ENCODE assay signal across 8 cellular contexts in genomic region chr12:119667577-119668314, GRCh38. TPM values are rescaled to one million over a fixed set of nuclear protein-coding genes. Genes with fewer than 3 reads are reported as not detected.
DNase-seq lines count a peak whose midpoint lies in the region; ATAC-seq and TF ChIP-seq lines count a peak whose summit lies in the region.

A gene with protein sequence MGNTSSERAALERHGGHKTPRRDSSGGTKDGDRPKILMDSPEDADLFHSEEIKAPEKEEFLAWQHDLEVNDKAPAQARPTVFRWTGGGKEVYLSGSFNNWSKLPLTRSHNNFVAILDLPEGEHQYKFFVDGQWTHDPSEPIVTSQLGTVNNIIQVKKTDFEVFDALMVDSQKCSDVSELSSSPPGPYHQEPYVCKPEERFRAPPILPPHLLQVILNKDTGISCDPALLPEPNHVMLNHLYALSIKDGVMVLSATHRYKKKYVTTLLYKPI (plus strand): TSS chr12:119668133. CDS start chr12:119668245, 112 bp downstream.

- no peaks in the 10 kb centered on the region for H3K9me3 Mint-ChIP-seq in chondrocyte (ENCODE audit: low read depth)

- H3K4me3 Mint-ChIP-seq in chondrocyte (ENCODE audit: unreplicated experiment): peak within 1 kb of the TSS; percentile 87

- peak within 1 kb of the TSS; percentile 47 for H3K27ac Mint-ChIP-seq in chondrocyte (ENCODE audit: unreplicated experiment)

- TF ChIP-seq POLR2A in GM19193 (IDR thresholded peaks at IDR 0.05; ENCODE audit: extremely low read depth, insufficient read depth, insufficient read length): peak; percentile 93

- peaks cover 34% of the 10 kb centered on the region for H3K4me1 Mint-ChIP-seq in chondrocyte (ENCODE audit: low read depth)

- CTCF ChIA-PET in BJ (lab: Yijun Ruan, JAX): interaction anchor here (0.5 to 3.7 kb wide), 16 partner anchors 9 to 272 kb away, joined by 3 to 25 read pairs (median 4); no protein-coding TSS in a partner anchor

- peak; percentile 91 for ATAC-seq in HG03439 (IDR thresholded peaks at IDR 0.05; ENCODE audit: unreplicated experiment)

- POLR2A ChIA-PET in BJ (lab: Charles Lee): no interaction called here

- peak within 1 kb of the TSS; percentile 85 for H3K4me3 ChIP-seq in BJ (ENCODE audit: low read depth, low read length)

- TF ChIP-seq CTCF in BJ (IDR thresholded peaks at IDR 0.05; ENCODE audit: insufficient read depth, low read depth, low read length) (peak; percentile 80), chondrocyte (IDR thresholded peaks at IDR 0.05) (peak; percentile 99)

- H3K36me3 Mint-ChIP-seq in chondrocyte (ENCODE audit: low read depth): peaks cover 6% of the 10 kb centered on the region

- peaks cover 1% of the 10 kb centered on the region; the same call in 1 of the 2 replicates for H3K27me3 ChIP-seq in BJ (ENCODE audit: control insufficient read depth, insufficient read depth, low read length)

- peaks cover 2% of the 10 kb centered on the region for H3K27me3 Mint-ChIP-seq in chondrocyte (ENCODE audit: low read depth)

- H3K36me3 ChIP-seq in BJ (ENCODE audit: control insufficient read depth, insufficient read depth, low read length): no peaks in the 10 kb centered on the region

- peak; percentile 83 for DNase-seq in BJ (ENCODE audit: low read depth)
- peak; percentile 99 for DNase-seq in NCI-H510A (lab: John Stamatoyannopoulos, UW)
- DNase-seq in activated CD4-positive, alpha-beta T cell treated with anti-CD3 and anti-CD28 coated beads for 24 hours (ENCODE audit: low read depth in 2 of 2): peak; percentile 88 to 89
- DNase-seq in chondrocyte (ENCODE audit: low spot score): peak; percentile 99
- DNase-seq in kidney glomerular epithelial cell (lab: John Stamatoyannopoulos, UW): peak; percentile 96
- peak; percentile 83 to 89 for DNase-seq in stimulated activated CD4-positive, alpha-beta T cell treated with anti-CD3 and anti-CD28 coated beads, Interleukin-1b, Interleukin-23, amount 100 ng/mL, for 1 hour (ENCODE audit: low read depth in 2 of 2)

RNA-seq across cellular contexts. Expression of the gene that starts here (rescaled TPM):
- polyA plus RNA-seq in BJ (2011; rRNA removed): 34.6 and 45.7 TPM in 2 replicates
- polyA minus RNA-seq in BJ (2011; rRNA and poly(A)+ RNA removed): 16.5 and 21.4 TPM in 2 replicates
- 19.7 to 23.9 TPM (median 20.8 TPM) in 3 replicates for total RNA-seq in chondrocyte

Comparison
In these comparisons a context has a peak if more than half of its experiments do, and no peak if none do; other contexts are left out.
1. Peak in every context shown above with its lines: DNase-seq, ATAC-seq and H3K4me3 ChIP-seq.